Comparison of ENCODE assay signal across 1 cellular context in genomic region chr5:173712609-173713176, GRCh38.
TF ChIP-seq lines count a peak whose summit lies in the region.

No MANE protein-coding gene starts in this region.

TF ChIP-seq in H1, 55 proteins besides CTCF, POLR2A, EP300 and RAD21:
- TF ChIP-seq USF2 (IDR thresholded peaks at IDR 0.05; ENCODE audit: low read length) (no peak), RNF2 (IDR thresholded peaks at IDR 0.05; ENCODE audit: borderline replicate concordance, low read depth, low read length, missing control alignments, poor library complexity, severe bottlenecking) (no peak), KDM4A (IDR thresholded peaks at IDR 0.05; ENCODE audit: low read depth, low read length, severe bottlenecking) (no peak), ASH2L (IDR thresholded peaks at IDR 0.05; ENCODE audit: low read length) (no peak), BRCA1 (IDR thresholded peaks at IDR 0.05; ENCODE audit: low read depth, low read length) (no peak), KDM1A (IDR thresholded peaks at IDR 0.05; ENCODE audit: borderline replicate concordance, low read length) (no peak), TAF7 (optimal IDR thresholded peaks at IDR 0.05; ENCODE audit: borderline replicate concordance, low read depth, low read length) (no peak), TEAD4 (IDR thresholded peaks at IDR 0.05; ENCODE audit: low read depth, low read length) (no peak), TCF12 (IDR thresholded peaks at IDR 0.05; ENCODE audit: low read depth, low read length) (no peak), NANOG (IDR thresholded peaks at IDR 0.05; ENCODE audit: insufficient read depth, low read depth, low read length, poor library complexity, severe bottlenecking) (no peak), CBX5 (IDR thresholded peaks at IDR 0.05; ENCODE audit: low read depth, low read length) (no peak), SRF (IDR thresholded peaks at IDR 0.05; ENCODE audit: low read depth, low read length) (no peak), POLR2AphosphoS5 (IDR thresholded peaks at IDR 0.05; ENCODE audit: low read depth, low read length) (no peak), MAX (IDR thresholded peaks at IDR 0.05) (no peak), POU5F1 (IDR thresholded peaks at IDR 0.05; ENCODE audit: low read depth, low read length) (no peak), PHF8 (conservative IDR thresholded peaks at IDR 0.05; ENCODE audit: low read depth, low read length) (no peak), EZH2 (IDR thresholded peaks at IDR 0.05; ENCODE audit: low read depth, low read length, severe bottlenecking) (no peak), CHD1 (IDR thresholded peaks at IDR 0.05; ENCODE audit: low read depth, low read length) (no peak)
